Comparison of ENCODE assay signal across 15 cellular contexts in the genomic region with DNA sequence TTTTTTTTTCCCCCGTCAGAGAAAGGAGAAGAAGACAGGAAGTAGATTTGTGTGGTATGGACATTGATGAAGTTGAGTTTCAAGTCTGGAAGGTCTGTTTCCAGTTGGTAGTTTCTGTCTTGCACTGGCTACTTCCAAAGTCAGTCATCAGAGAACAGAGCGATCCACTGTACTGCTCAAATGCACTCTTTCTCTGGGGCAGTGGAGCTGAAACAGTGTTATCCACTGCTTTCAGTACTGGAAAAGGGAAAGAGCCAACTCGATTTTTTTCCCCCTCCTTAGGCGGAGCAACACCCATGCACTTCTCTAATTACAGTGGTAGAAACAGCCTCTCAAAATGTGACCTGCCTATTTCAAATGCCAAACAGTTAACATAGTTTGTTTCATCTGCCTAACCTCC. TPM values are rescaled to one million over a fixed set of nuclear protein-coding genes. Genes with fewer than 3 reads are reported as not detected.
A peak's percentile ranks its signal among the peaks of the same experiment; 100 is the strongest.
DNase-seq lines count a peak whose midpoint lies in the region; ATAC-seq, FAIRE-seq and TF ChIP-seq lines count a peak whose summit lies in the region.
"Had no signal": no experiment of that assay in that cellular context is flagged by ENCODE, and none has a peak within 500 bp of the region (broad histone marks: within the 10 kb centered on the region; RNA-seq: fewer than 3 reads in every experiment).

No MANE protein-coding gene starts in this region.

- H3K4me3 ChIP-seq in GM12878 (no peak overlapping the region), small intestine (ENCODE audit: low read depth in 1 of 2, low read length in 2 of 2) (no peak overlapping the region)
- H3K4me3 ChIP-seq: breast epithelium, pancreas had no signal

- TF ChIP-seq EP300 in GM12878 (IDR thresholded peaks at IDR 0.05; ENCODE audit: borderline replicate concordance in 1 of 2, control insufficient read depth in 1 of 2, low read depth in 2 of 2, low read length in 2 of 2) = no peak

- no peak overlapping the region for H3K4me2 ChIP-seq in GM12878 (ENCODE audit: control insufficient read depth, insufficient read depth)

- H3K27ac Mint-ChIP-seq in CD4-positive, alpha-beta T cell = peak overlapping the region; percentile 85
- H3K27ac Mint-ChIP-seq in neural crest cell (ENCODE audit: unreplicated experiment) = peak overlapping the region; percentile 29
- H3K27ac Mint-ChIP-seq: B cell, H9, memory B cell had no signal

- DNase-seq in CD4-positive, alpha-beta T cell = no peak
- DNase-seq in Kasumi-1 (lab: John Stamatoyannopoulos, UW) (peak; percentile 41 to 51), GM12878 (ENCODE audit: low read depth, low spot score) (no peak), neural crest cell (ENCODE audit: low read depth, low spot score) (no peak), NCI-H1092 (lab: John Stamatoyannopoulos, UW) (no peak), small intestine (no peak)
- DNase-seq: effector memory CD4-positive, alpha-beta T cell; H9; MV-4-11; NCI-H226; pancreas had no signal

- TF ChIP-seq CTCF in CD4-positive, alpha-beta T cell (IDR thresholded peaks at IDR 0.05) = no peak
- TF ChIP-seq CTCF in GM12878 (IDR thresholded peaks at IDR 0.05 in 2 of 3, conservative IDR thresholded peaks at IDR 0.05 in 1 of 3; ENCODE audit: control insufficient read depth in 2 of 3, extremely low read depth in 1 of 3, insufficient read depth in 1 of 3, low read depth in 3 of 3, low read length in 3 of 3) (no peak), neural crest cell (conservative IDR thresholded peaks at IDR 0.05) (no peak)

- in situ Hi-C loops in GM12878 (cut with MboI) = no loop called here

- H3K79me2 ChIP-seq in GM12878 (ENCODE audit: control insufficient read depth, insufficient read depth, low read length) = no peaks in the 10 kb centered on the region

- H3K36me3 ChIP-seq in GM12878 (ENCODE audit: control insufficient read depth in 2 of 2, insufficient read depth in 2 of 2, low read length in 1 of 2) (no peaks in the 10 kb centered on the region), small intestine (ENCODE audit: control insufficient read depth in 2 of 2, insufficient read depth in 2 of 2, low read length in 2 of 2) (peaks cover 0 to 6% of the 10 kb centered on the region in 2 donors)
- H3K36me3 ChIP-seq: breast epithelium, pancreas had no signal

- intact Hi-C loops in CD4-positive, alpha-beta T cell (cut with DNase I, micrococcal nuclease) = loop anchor here in 1 of 2 experiments (5.0 kb wide), 1 partner anchor 88 kb away; no protein-coding TSS in a partner anchor
- intact Hi-C loops in GM12878 (cut with micrococcal nuclease; ENCODE audit: unreplicated experiment) = no loop called here

- RAD21 ChIA-PET in GM12878 (lab: Charles Lee; ENCODE audit: unreplicated experiment) = no interaction called here

- ATAC-seq in CD4-positive, alpha-beta T cell (ENCODE audit: poor library complexity) = no peak
- ATAC-seq in GM12878 = 0 out of 3 replicates have a peak, but pooled peaks have one; percentile 19
- ATAC-seq in HG02938 (IDR thresholded peaks at IDR 0.05; ENCODE audit: unreplicated experiment) = no peak
- ATAC-seq: pancreas had no signal

- H2AFZ ChIP-seq in GM12878 (ENCODE audit: control insufficient read depth, low read depth, low read length) = no peak overlapping the region

- H3K9me3 Mint-ChIP-seq in CD4-positive, alpha-beta T cell = no peaks in the 10 kb centered on the region
- no peaks in the 10 kb centered on the region for H3K9me3 Mint-ChIP-seq in neural crest cell
- H3K9me3 Mint-ChIP-seq: H9, memory B cell had no signal

- H3K9me3 ChIP-seq in CD4-positive, alpha-beta T cell (ENCODE audit: control insufficient read depth, low read length) = no peaks in the 10 kb centered on the region
- H3K9me3 ChIP-seq in GM12878 (replicated peaks; ENCODE audit: control insufficient read depth, insufficient read depth, low read length) (no peaks in the 10 kb centered on the region), small intestine (ENCODE audit: control insufficient read depth, low read depth) (no peaks in the 10 kb centered on the region)
- H3K9me3 ChIP-seq: breast epithelium, pancreas had no signal

- H3K36me3 Mint-ChIP-seq in CD4-positive, alpha-beta T cell (ENCODE audit: low read depth) = peaks cover 60% of the 10 kb centered on the region
- peaks cover 8% of the 10 kb centered on the region for H3K36me3 Mint-ChIP-seq in neural crest cell (ENCODE audit: low read depth)
- H3K36me3 Mint-ChIP-seq: memory B cell had no signal

- BruUV-seq in GM12878 (replicated peaks; lab: Mats Ljungman, UMichigan) = no TSS peak

- SMC1A ChIA-PET in GM12878 (lab: Charles Lee; ENCODE audit: uncharacterized antibody, unreplicated experiment) = no interaction called here

- FAIRE-seq in GM12878 (lab: Jason Lieb, UNC) = no peak
- FAIRE-seq in small intestine (lab: Jason Lieb, UNC) = no peak
- FAIRE-seq: pancreas had no signal

- POLR2A ChIA-PET in CD4-positive, alpha-beta T cell (lab: Charles Lee) = interaction anchor here (0.7 to 4.9 kb wide), 3 partner anchors 21 to 110 kb away, joined by 3 to 27 read pairs (median 3); no protein-coding TSS in a partner anchor
- POLR2A ChIA-PET in GM12878 (lab: Charles Lee) = no interaction called here

- H3K4me3 Mint-ChIP-seq in CD4-positive, alpha-beta T cell = peak overlapping the region; percentile 31
- H3K4me3 Mint-ChIP-seq in neural crest cell = peak overlapping the region; percentile 17
- H3K4me3 Mint-ChIP-seq: B cell, H9, memory B cell had no signal

- 23% methylated on average over 4 of the region's 4 CpGs for WGBS in GM12878 (ENCODE audit: insufficient coverage, insufficient replicate concordance, low lambda C conversion rate, missing lambda C conversion rate)
- 68 to 84% (median 69%) methylated on average over 4 of the region's 4 CpGs for WGBS in small intestine, 3 donors

- TF ChIP-seq POLR2A in GM12878 (IDR thresholded peaks at IDR 0.05; ENCODE audit: low read depth, low read length) = no peak

- CTCF ChIA-PET in CD4-positive, alpha-beta T cell (lab: Charles Lee) = interaction anchor here (0.8 to 1.0 kb wide), 2 partner anchors 18 to 108 kb away, joined by 3 to 5 read pairs; no protein-coding TSS in a partner anchor
- CTCF ChIA-PET in GM12878 (lab: Yijun Ruan, JAX) = no interaction called here

- no peak for TF ChIP-seq RAD21 in GM12878 (IDR thresholded peaks at IDR 0.05; ENCODE audit: insufficient read depth, low read depth, low read length)

- no peaks in the 10 kb centered on the region for H3K4me1 ChIP-seq in GM12878 (ENCODE audit: control insufficient read depth, insufficient read depth, low read length)
- peaks cover 0 to 2% of the 10 kb centered on the region in 2 donors for H3K4me1 ChIP-seq in small intestine (ENCODE audit: control insufficient read depth in 2 of 2, insufficient read depth in 1 of 2, low read depth in 1 of 2, low read length in 1 of 2)
- H3K4me1 ChIP-seq: breast epithelium, pancreas had no signal

- no peaks in the 10 kb centered on the region for H3K27me3 ChIP-seq in CD4-positive, alpha-beta T cell (ENCODE audit: control insufficient read depth, insufficient read depth, low read length)
- H3K27me3 ChIP-seq in GM12878 (replicated peaks in 1 of 2; ENCODE audit: control insufficient read depth in 2 of 2, insufficient read depth in 2 of 2, low read length in 1 of 2) (no peaks in the 10 kb centered on the region; a peak in 1 of 4 replicates), small intestine (ENCODE audit: control insufficient read depth in 2 of 2, insufficient read depth in 2 of 2, low read length in 2 of 2) (no peaks in the 10 kb centered on the region)
- H3K27me3 ChIP-seq: breast epithelium, pancreas had no signal

- no peak overlapping the region for H3K9ac ChIP-seq in GM12878 (ENCODE audit: control insufficient read depth, insufficient read depth, low read length)

- H3K4me1 Mint-ChIP-seq in CD4-positive, alpha-beta T cell (ENCODE audit: low read depth) = peaks cover 98% of the 10 kb centered on the region
- peaks cover 40% of the 10 kb centered on the region for H3K4me1 Mint-ChIP-seq in neural crest cell
- H3K4me1 Mint-ChIP-seq: B cell, memory B cell had no signal

- H4K20me1 ChIP-seq in GM12878 (ENCODE audit: control insufficient read depth, insufficient read depth) = no peaks in the 10 kb centered on the region

- no peak overlapping the region for H3K27ac ChIP-seq in CD4-positive, alpha-beta T cell (ENCODE audit: low read depth, low read length)
- H3K27ac ChIP-seq in GM12878 (ENCODE audit: control insufficient read depth, insufficient read depth) (no peak overlapping the region), small intestine (ENCODE audit: low read depth in 1 of 2, low read length in 1 of 2) (no peak overlapping the region)
- H3K27ac ChIP-seq: breast epithelium, pancreas had no signal

- no peaks in the 10 kb centered on the region for H3K27me3 Mint-ChIP-seq in CD4-positive, alpha-beta T cell
- H3K27me3 Mint-ChIP-seq in neural crest cell (ENCODE audit: low read depth) = no peaks in the 10 kb centered on the region
- H3K27me3 Mint-ChIP-seq: B cell had no signal

RNA-seq across cellular contexts. Expression of gene PRKCA, which starts 7.4 kb away (rescaled TPM):
- 10 to 100 TPM; 84.8 to 88.6 TPM for total RNA-seq in CD4-positive, alpha-beta T cell
- total RNA-seq in GM12878 (2013; cell fraction: nucleolus; rRNA removed) = 6.1 and 11.4 TPM in 2 replicates
- 0.49 and 0.56 TPM in 2 replicates for total RNA-seq in GM12878 (2014; rRNA removed)
- 1.3 and 1.5 TPM in 2 replicates for total RNA-seq in GM12878 (2014; rRNA removed; fragmentation: Illumina TruSeq; extraction: Trizol)
- 1.9 and 2.3 TPM in 2 replicates for total RNA-seq in GM12878 (2021)
- 0.22 TPM for polyA plus RNA-seq in GM12878 (2011; ENCODE audit: low read depth)
- polyA plus RNA-seq in GM12878 (2011; rRNA removed) = 13.6 and 14.6 TPM in 2 replicates
- polyA plus RNA-seq in GM12878 (2011; cell fraction: cytosol; rRNA removed) = 10.5 and 11.9 TPM in 2 replicates
- 10.3 and 13.3 TPM in 2 replicates for polyA plus RNA-seq in GM12878 (2011; cell fraction: nucleus; rRNA removed)
- polyA plus RNA-seq in GM12878 (2012) = 0.31 and 0.35 TPM in 2 replicates
- polyA plus RNA-seq in GM12878 (2014; fragmentation: Illumina TruSeq; extraction: Trizol) = 1.00 and 1.1 TPM in 2 replicates
- polyA plus RNA-seq in GM12878 (2014; fragmentation: Nextera tagmentation; extraction: Ambion mirVana) = under 1 TPM; 0.11 to 0.27 TPM
- 0.64 and 0.89 TPM in 2 replicates for polyA plus RNA-seq in GM12878 (2014; rRNA removed)
- under 1 TPM; 0.29 to 0.79 TPM for polyA plus RNA-seq in GM12878 (2016; fragmentation: Nextera tagmentation; extraction: Ambion mirVana)
- 23.4 and 24.2 TPM in 2 replicates for polyA minus RNA-seq in GM12878 (2011; rRNA and poly(A)+ RNA removed)
- 7.8 and 8.3 TPM in 2 replicates for polyA minus RNA-seq in GM12878 (2011; cell fraction: cytosol; rRNA and poly(A)+ RNA removed)
- 16.0 and 33.5 TPM in 2 replicates for polyA minus RNA-seq in GM12878 (2011; cell fraction: nucleus; rRNA and poly(A)+ RNA removed)
- total RNA-seq in neural crest cell = 21.2 and 22.7 TPM in 2 replicates
- polyA plus RNA-seq in small intestine = 10 to 100 TPM; 11.3 to 26.6 (median 20.5) TPM

Comparison
In these comparisons a context has a peak if more than half of its experiments do, and no peak if none do; other contexts are left out.
1. DNase-seq: peak in Kasumi-1 (2 of 2); none in CD4-positive, alpha-beta T cell (0 of 10), GM12878 (single experiment), neural crest cell (single experiment), NCI-H1092 (single experiment) and small intestine (single experiment).